Comparison of ENCODE assay signal across 8 cellular contexts in genomic region chr20:32583581-32584045, GRCh38. TPM values are rescaled to one million over a fixed set of nuclear protein-coding genes. Genes with fewer than 3 reads are reported as not detected.
A peak's percentile ranks its signal among the peaks of the same experiment; 100 is the strongest.
DNase-seq lines count a peak whose midpoint lies in the region; ATAC-seq and TF ChIP-seq lines count a peak whose summit lies in the region.

No MANE protein-coding gene starts in this region.

- in situ Hi-C loops in GM13977 (cut with MboI; ENCODE audit: low pct_unique_long_range_greater_than_20kb, low sequenced_read_pairs, unreplicated experiment) (no loop called here), gastrocnemius medialis (cut with MboI; ENCODE audit: low sequenced_read_pairs in 4 of 4) (no loop called here)

- H3K9me3 ChIP-seq in SK-N-MC (ENCODE audit: low read depth, low read length) (no peaks in the 10 kb centered on the region), esophagus muscularis mucosa (no peaks in the 10 kb centered on the region), gastrocnemius medialis (no peaks in the 10 kb centered on the region)

- H3K27ac ChIP-seq in SK-N-MC (no peak overlapping the region), esophagus muscularis mucosa (replicated peaks in 1 of 4) (peak overlapping the region; percentile 37 to 69 (median 59)), gastrocnemius medialis (no peak overlapping the region)

- TF ChIP-seq EP300 in esophagus muscularis mucosa (IDR thresholded peaks at IDR 0.05): no peak

- peak overlapping the region; percentile 79 for H3K4me3 ChIP-seq in SK-N-MC
- peak overlapping the region; percentile 73 to 85 (median 74) for H3K4me3 ChIP-seq in esophagus muscularis mucosa
- H3K4me3 ChIP-seq in gastrocnemius medialis: peak overlapping the region; percentile 47 to 61 (median 53)

- no peak for ATAC-seq in gastrocnemius medialis
- ATAC-seq in GM18867 (IDR thresholded peaks at IDR 0.05; ENCODE audit: unreplicated experiment): no peak
- ATAC-seq in HG03342 (IDR thresholded peaks at IDR 0.05; ENCODE audit: unreplicated experiment): no peak

- peaks cover 4 to 37% (median 30%) of the 10 kb centered on the region in 4 donors for H3K4me1 ChIP-seq in esophagus muscularis mucosa
- H3K4me1 ChIP-seq in gastrocnemius medialis: no peaks in the 10 kb centered on the region

- DNase-seq in GM13977 (ENCODE audit: low spot score) (peak; percentile 55), SK-N-MC (ENCODE audit: low read depth, low spot score) (no peak), esophagus muscularis mucosa (ENCODE audit: extremely low spot score) (no peak), gastrocnemius medialis (no peak), MV-4-11 (lab: John Stamatoyannopoulos, UW) (no peak), LoVo (ENCODE audit: low spot score) (no peak)

- TF ChIP-seq POLR2A in esophagus muscularis mucosa (IDR thresholded peaks at IDR 0.05; ENCODE audit: low read depth) (no peak), gastrocnemius medialis (IDR thresholded peaks at IDR 0.05) (no peak)

- peaks cover 0 to 12% (median 0%) of the 10 kb centered on the region in 4 donors for H3K27me3 ChIP-seq in esophagus muscularis mucosa
- H3K27me3 ChIP-seq in gastrocnemius medialis: peaks cover 10 to 17% (median 16%) of the 10 kb centered on the region in 3 donors

- WGBS in esophagus muscularis mucosa: no CpG with 5 or more reads among the region's 49 CpGs

- no peak overlapping the region for H3K9ac ChIP-seq in SK-N-MC (ENCODE audit: insufficient read length)

- H3K36me3 ChIP-seq in SK-N-MC (ENCODE audit: insufficient read depth, low read length): no peaks in the 10 kb centered on the region
- no peaks in the 10 kb centered on the region for H3K36me3 ChIP-seq in esophagus muscularis mucosa
- H3K36me3 ChIP-seq in gastrocnemius medialis: no peaks in the 10 kb centered on the region

- no peak for TF ChIP-seq CTCF in GM13977 (IDR thresholded peaks at IDR 0.05; ENCODE audit: extremely low read depth, insufficient read depth, missing control alignments)
- TF ChIP-seq CTCF in esophagus muscularis mucosa (IDR thresholded peaks at IDR 0.05): no peak
- no peak for TF ChIP-seq CTCF in gastrocnemius medialis (IDR thresholded peaks at IDR 0.05 in 4 of 5, conservative IDR thresholded peaks at IDR 0.05 in 1 of 5)

- intact Hi-C loops in esophagus muscularis mucosa (cut with DNase I) (loop anchor here (10.0 kb wide), 1 partner anchor 59 kb away; no protein-coding TSS in a partner anchor), gastrocnemius medialis (cut with DNase I; ENCODE audit: low total_unique reads) (no loop called here)

RNA-seq across cellular contexts. Expression of gene NOL4L, which starts 1.5 kb away (rescaled TPM):
- 10 to 100 TPM in 2 of 4 donors, 1 to 10 TPM in 2; 5.8 to 19.4 (median 12.8) TPM for total RNA-seq in esophagus muscularis mucosa
- 1 to 10 TPM; 1.4 to 1.9 (median 1.7) TPM for total RNA-seq in gastrocnemius medialis

Comparison
In these comparisons a context has a peak if more than half of its experiments do, and no peak if none do; other contexts are left out.
1. H3K27ac ChIP-seq: peak in esophagus muscularis mucosa (4 of 4); none in SK-N-MC (single experiment) and gastrocnemius medialis (0 of 4).
2. Peak in every context shown above with its lines, with median percentiles within 50 percentile points of each other: H3K4me3 ChIP-seq.